In the genomic region with DNA sequence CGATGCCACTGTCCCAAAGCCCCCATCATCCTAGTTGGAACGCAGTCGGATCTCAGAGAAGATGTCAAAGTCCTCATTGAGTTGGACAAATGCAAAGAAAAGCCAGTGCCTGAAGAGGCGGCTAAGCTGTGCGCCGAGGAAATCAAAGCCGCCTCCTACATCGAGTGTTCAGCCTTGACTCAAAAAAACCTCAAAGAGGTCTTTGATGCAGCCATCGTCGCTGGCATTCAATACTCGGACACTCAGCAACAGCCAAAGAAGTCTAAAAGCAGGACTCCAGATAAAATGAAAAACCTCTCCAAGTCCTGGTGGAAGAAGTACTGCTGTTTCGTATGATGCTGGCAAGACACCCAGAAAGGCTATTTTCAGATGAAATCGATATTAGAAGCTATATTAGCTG, we compare ENCODE assay signal across 25 cellular contexts. TPM values are rescaled to one million over a fixed set of nuclear protein-coding genes. Genes with fewer than 3 reads are reported as not detected.
"Had no signal": no experiment of that assay in that cellular context is flagged by ENCODE, and none has a peak within 500 bp of the region (broad histone marks: within the 10 kb centered on the region; RNA-seq: fewer than 3 reads in every experiment).

No MANE protein-coding gene starts in this region.

- H3K36me3 ChIP-seq: MG63 had no signal

- H3K4me3 ChIP-seq: ascending aorta, body of pancreas, MG63, PC-9 had no signal

- H2AFZ ChIP-seq: PC-9 had no signal

- DNase-seq: activated CD4-positive, alpha-beta T cell treated with anti-CD3 and anti-CD28 coated beads for 48 hours; activated CD4-positive, alpha-beta T cell treated with anti-CD3 and anti-CD28 coated beads, Interleukin-2, amount 50 U/mL, for 4 hours; activated CD4-positive, CD25-positive, alpha-beta regulatory T cell treated with anti-CD3 and anti-CD28 coated beads, Interleukin-2, amount 50 U/mL, for 72 hours; activated CD8-positive, alpha-beta memory T cell treated with anti-CD3 and anti-CD28 coated beads, Interleukin-2, amount 50 U/mL, for 48 hours; activated CD8-positive, alpha-beta T cell treated with anti-CD3 and anti-CD28 coated beads, Interleukin-2, amount 10 ng/mL, durations not matched to agents 7 days and 5 days; activated effector memory CD4-positive, alpha-beta T cell treated with anti-CD3 and anti-CD28 coated beads, Interleukin-2, amount 50 U/mL, for 16 hours; activated naive CD4-positive, alpha-beta T cell treated with Interleukin-2 at 50 U/mL for 16 hours; activated naive CD8-positive, alpha-beta T cell treated with anti-CD3 and anti-CD28 coated beads, Interleukin-2, amount 50 U/mL, for 24 hours; activated T-cell treated with anti-CD3 and anti-CD28 coated beads, Interleukin-2, amount 50 U/mL, for 1 hour; amniotic stem cell; body of pancreas; MG63; MV-4-11; NCI-H1092 treated with DMSO at 0.1 percent for 48 hours; NCI-H1417 treated with DMSO at 0.1 percent for 48 hours; NCI-H1694 treated with DMSO at 0.1 percent for 48 hours; NCI-H2029 treated with DMSO at 0.1 percent for 48 hours; NCI-H524; PC-9; SHP77 treated with DMSO at 0.1 percent for 48 hours; T-helper 9 cell had no signal

- H3K4me2 ChIP-seq: PC-9 had no signal

- H3K9me3 ChIP-seq: ascending aorta, body of pancreas, MG63 had no signal

- FAIRE-seq: bronchial epithelial cell had no signal

- H3K27me3 ChIP-seq: ascending aorta, body of pancreas, MG63 had no signal

- ATAC-seq: activated CD8-positive, alpha-beta T cell treated with anti-CD3 and anti-CD28 coated beads, Interleukin-2, amount 10 ng/mL, durations not matched to agents 7 days and 5 days; activated naive CD4-positive, alpha-beta T cell treated with anti-CD3 and anti-CD28 coated beads, Interleukin-2, amount 50 U/mL, for 72 hours; activated naive CD8-positive, alpha-beta T cell treated with anti-CD3 and anti-CD28 coated beads, Interleukin-2, amount 50 U/mL, for 24 hours; body of pancreas; WTC11 had no signal

- H3K27ac ChIP-seq: ascending aorta, body of pancreas, PC-9 had no signal

RNA-seq across cellular contexts. Expression of a gene that starts 8.1 kb away (rescaled TPM):
- total RNA-seq: PC-9 had no signal
